In the genomic region with DNA sequence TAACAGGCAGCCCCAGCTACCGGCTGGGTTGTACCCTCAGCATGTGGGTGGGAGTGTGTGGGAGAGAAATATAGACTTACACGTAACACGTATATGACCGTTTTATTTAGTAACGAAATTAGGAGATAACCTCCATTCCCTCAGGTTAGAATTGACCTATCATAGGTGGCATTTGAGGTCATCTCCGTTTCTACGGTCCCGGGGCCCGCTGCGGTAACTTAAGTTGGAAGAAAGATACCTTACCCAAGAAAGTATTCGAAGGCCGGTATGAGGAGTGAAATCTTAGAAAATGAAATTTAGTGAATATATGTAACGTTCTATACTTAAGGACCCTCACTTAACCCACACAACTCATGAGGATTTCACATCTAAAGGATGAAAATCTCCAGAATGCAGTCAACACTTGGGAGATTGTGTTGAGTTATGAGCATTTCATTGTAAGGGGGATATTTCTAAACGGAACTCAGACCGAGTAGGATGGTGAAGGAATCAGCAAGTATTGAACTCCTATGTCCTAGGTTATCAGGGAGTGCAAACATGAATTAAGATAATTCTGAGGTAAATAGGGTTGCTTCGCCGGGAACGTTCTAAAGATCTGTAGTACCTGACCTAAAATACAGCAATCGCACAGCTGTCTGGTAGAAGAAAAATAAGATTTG, we compare ENCODE assay signal across 8 cellular contexts. TPM values are rescaled to one million over a fixed set of nuclear protein-coding genes. Genes with fewer than 3 reads are reported as not detected.
DNase-seq lines count a peak whose midpoint lies in the region; ATAC-seq lines count a peak whose summit lies in the region.

No MANE protein-coding gene starts in this region.

- H3K4me3 Mint-ChIP-seq in CD8-positive, alpha-beta memory T cell: peak overlapping the region; percentile 89 to 99 (median 96)
- H3K4me3 Mint-ChIP-seq in activated naive CD4-positive, alpha-beta T cell treated with anti-CD3 and anti-CD28 coated beads, Interleukin-2, amount 10 ng/mL, durations not matched to agents 7 days and 5 days: peak overlapping the region; percentile 94

- H3K27me3 Mint-ChIP-seq in CD8-positive, alpha-beta memory T cell: no peaks in the 10 kb centered on the region
- no peaks in the 10 kb centered on the region for H3K27me3 Mint-ChIP-seq in activated naive CD4-positive, alpha-beta T cell treated with anti-CD3 and anti-CD28 coated beads, Interleukin-2, amount 10 ng/mL, durations not matched to agents 7 days and 5 days

- peaks cover under 1% of the 10 kb centered on the region for H3K36me3 ChIP-seq in CD8-positive, alpha-beta memory T cell (ENCODE audit: insufficient read depth, low read length)
- H3K36me3 ChIP-seq in iPS-18a (ENCODE audit: control insufficient read depth, low read depth, low read length): peaks cover 3% of the 10 kb centered on the region

- peak overlapping the region; percentile 97 to 100 (median 100) for H3K27ac Mint-ChIP-seq in CD8-positive, alpha-beta memory T cell
- peak overlapping the region; percentile 98 for H3K27ac Mint-ChIP-seq in activated naive CD4-positive, alpha-beta T cell treated with anti-CD3 and anti-CD28 coated beads, Interleukin-2, amount 10 ng/mL, durations not matched to agents 7 days and 5 days

- H3K9ac ChIP-seq in iPS-18a (ENCODE audit: low read length): peak overlapping the region; percentile 89

- H3K9me3 Mint-ChIP-seq in CD8-positive, alpha-beta memory T cell: no peaks in the 10 kb centered on the region
- H3K9me3 Mint-ChIP-seq in activated naive CD4-positive, alpha-beta T cell treated with anti-CD3 and anti-CD28 coated beads, Interleukin-2, amount 10 ng/mL, durations not matched to agents 7 days and 5 days: peaks cover 7% of the 10 kb centered on the region

- H3K27ac ChIP-seq in CD8-positive, alpha-beta memory T cell (ENCODE audit: low read depth, low read length): peak overlapping the region; percentile 98
- H3K27ac ChIP-seq in iPS-18a (ENCODE audit: low read length): peak overlapping the region; percentile 90

- H3K4me3 ChIP-seq in CD8-positive, alpha-beta memory T cell (ENCODE audit: low read length): peak overlapping the region; percentile 80
- H3K4me3 ChIP-seq in iPS-18a (ENCODE audit: low read length): peak overlapping the region; percentile 88

- peak; percentile 10 for ATAC-seq in GM19395 (IDR thresholded peaks at IDR 0.05; ENCODE audit: unreplicated experiment)
- peak; percentile 8 for ATAC-seq in HG03565 (IDR thresholded peaks at IDR 0.05; ENCODE audit: unreplicated experiment)
- no peak for ATAC-seq in HG03159 (IDR thresholded peaks at IDR 0.05; ENCODE audit: unreplicated experiment)

- POLR2A ChIA-PET in CD8-positive, alpha-beta memory T cell (lab: Charles Lee): interaction anchor here (0.7 to 5.0 kb wide), 10 partner anchors 12 to 525 kb away, joined by 3 to 182 read pairs (median 4); a partner anchor contains a TSS

- CTCF ChIA-PET in CD8-positive, alpha-beta memory T cell (lab: Charles Lee): interaction anchor here (0.9 to 2.5 kb wide), 6 partner anchors 42 to 439 kb away, joined by 3 to 29 read pairs (median 4); a partner anchor contains a TSS
- CTCF ChIA-PET in activated naive CD4-positive, alpha-beta T cell treated with anti-CD3 and anti-CD28 coated beads, Interleukin-2, amount 10 ng/mL, durations not matched to agents 7 days and 5 days (lab: Charles Lee): interaction anchor here (0.6 to 2.7 kb wide), 3 partner anchors 43 to 57 kb away, joined by 3 to 26 read pairs (median 4); a partner anchor contains a TSS

- peaks cover 26% of the 10 kb centered on the region for H3K4me1 ChIP-seq in CD8-positive, alpha-beta memory T cell (ENCODE audit: insufficient read depth, low read length)
- peaks cover 15% of the 10 kb centered on the region for H3K4me1 ChIP-seq in iPS-18a (ENCODE audit: control insufficient read depth, low read depth, low read length)

- peaks cover 58 to 82% (median 73%) of the 10 kb centered on the region in 3 donors for H3K4me1 Mint-ChIP-seq in CD8-positive, alpha-beta memory T cell
- H3K4me1 Mint-ChIP-seq in activated naive CD4-positive, alpha-beta T cell treated with anti-CD3 and anti-CD28 coated beads, Interleukin-2, amount 10 ng/mL, durations not matched to agents 7 days and 5 days: peaks cover 69% of the 10 kb centered on the region

- no peaks in the 10 kb centered on the region for H3K27me3 ChIP-seq in CD8-positive, alpha-beta memory T cell (ENCODE audit: insufficient read depth, low read length, poor library complexity, severe bottlenecking)
- H3K27me3 ChIP-seq in iPS-18a (ENCODE audit: control insufficient read depth, insufficient read depth, low read length): no peaks in the 10 kb centered on the region

- peaks cover 0 to 30% (median 7%) of the 10 kb centered on the region in 3 donors for H3K36me3 Mint-ChIP-seq in CD8-positive, alpha-beta memory T cell
- peaks cover 45% of the 10 kb centered on the region for H3K36me3 Mint-ChIP-seq in activated naive CD4-positive, alpha-beta T cell treated with anti-CD3 and anti-CD28 coated beads, Interleukin-2, amount 10 ng/mL, durations not matched to agents 7 days and 5 days

- DNase-seq in CD8-positive, alpha-beta memory T cell: no peak
- DNase-seq in activated naive CD4-positive, alpha-beta T cell treated with anti-CD3 and anti-CD28 coated beads, Interleukin-2, amount 10 ng/mL, durations not matched to agents 7 days and 5 days: no peak
- DNase-seq in stimulated activated CD8-positive, alpha-beta memory T cell treated with anti-CD3 and anti-CD28 coated beads, Interleukin-4, amount 100 ng/mL, for 4 hours (ENCODE audit: low read depth in 2 of 2, low spot score in 1 of 2): peak; percentile 46 to 55
- no peak for DNase-seq in ureter (ENCODE audit: low spot score)

- H3K9me3 ChIP-seq in CD8-positive, alpha-beta memory T cell (ENCODE audit: low read length): no peaks in the 10 kb centered on the region
- no peaks in the 10 kb centered on the region for H3K9me3 ChIP-seq in iPS-18a (ENCODE audit: control insufficient read depth, low read depth, low read length)

RNA-seq across cellular contexts. Expression of a gene that starts 0.9 kb away (rescaled TPM):
- 10 to 100 TPM; 43.6 to 43.7 TPM for total RNA-seq in CD8-positive, alpha-beta memory T cell
- 36.0 TPM for polyA plus RNA-seq in CD8-positive, alpha-beta memory T cell
- 18.2 TPM for total RNA-seq in ureter

RNA-seq across cellular contexts. Expression of a gene that starts 42.3 kb away (rescaled TPM):
- 100 to 1,000 TPM; 436 to 452 TPM for total RNA-seq in CD8-positive, alpha-beta memory T cell
- polyA plus RNA-seq in CD8-positive, alpha-beta memory T cell: 466 TPM
- total RNA-seq in ureter: 316 TPM

Comparison
In these comparisons a context has a peak if more than half of its experiments do, and no peak if none do; other contexts are left out.
1. DNase-seq: peak in stimulated activated CD8-positive, alpha-beta memory T cell treated with anti-CD3 and anti-CD28 coated beads, Interleukin-4, amount 100 ng/mL, for 4 hours (2 of 2); none in CD8-positive, alpha-beta memory T cell (0 of 5), activated naive CD4-positive, alpha-beta T cell treated with anti-CD3 and anti-CD28 coated beads, Interleukin-2, amount 10 ng/mL, durations not matched to agents 7 days and 5 days (single experiment) and ureter (single experiment).